In genomic region chr3:24343084-24343783, GRCh38 we compare ENCODE assay signal across 17 cellular contexts.
DNase-seq lines count a peak whose midpoint lies in the region; ATAC-seq and TF ChIP-seq lines count a peak whose summit lies in the region.
"Had no signal": no experiment of that assay in that cellular context is flagged by ENCODE, and none has a peak within 500 bp of the region (broad histone marks: within the 10 kb centered on the region; RNA-seq: fewer than 3 reads in every experiment).

No MANE protein-coding gene starts in this region.

- H3K4me3 ChIP-seq in choroid plexus epithelial cell (ENCODE audit: low read depth, low read length) (no peak overlapping the region), skeletal muscle cell (ENCODE audit: low read depth, low read length) (no peak overlapping the region)
- H3K4me3 ChIP-seq: coronary artery, esophagus muscularis mucosa, lower lobe of right lung had no signal

- no peaks in the 10 kb centered on the region; the same call in 1 of the 2 replicates for H3K9me3 Mint-ChIP-seq in HFFc6
- H3K9me3 Mint-ChIP-seq: activated naive CD8-positive, alpha-beta T cell treated with anti-CD3 and anti-CD28 coated beads, Interleukin-2, amount 10 ng/mL, durations not matched to agents 7 days and 5 days; T-helper 1 cell treated with Interleukin-12 subunit alpha and Interleukin-12 subunit beta and Interleukin-4 antibody, amounts not matched to agents 30 μg/mL and 1 μg/mL, for 36 hours had no signal

- DNase-seq in HFFc6 (peak; percentile 2), RWPE1 (ENCODE audit: low spot score) (peak; percentile 9), choroid plexus epithelial cell (ENCODE audit: low read depth) (peak; percentile 57), skeletal muscle cell (ENCODE audit: low read depth) (peak; percentile 22), amygdala (lab: John Stamatoyannopoulos, UW) (no peak)
- DNase-seq: activated CD4-positive, alpha-beta T cell treated with anti-CD3 and anti-CD28 coated beads for 48 hours; activated naive CD8-positive, alpha-beta T cell treated with anti-CD3 and anti-CD28 coated beads, Interleukin-2, amount 10 ng/mL, durations not matched to agents 7 days and 5 days; activated T-cell treated with anti-CD3 and anti-CD28 coated beads, Interleukin-2, amount 50 U/mL, for 1 hour; lower lobe of right lung; natural killer cell; NCI-H1092 treated with DMSO at 0.1 percent for 48 hours; stimulated activated CD4-positive, alpha-beta T cell treated with anti-CD3 and anti-CD28 coated beads, Interleukin-1b, Interleukin-23, amount 100 ng/mL, for 48 hours had no signal

- no peaks in the 10 kb centered on the region for H3K36me3 Mint-ChIP-seq in HFFc6 (ENCODE audit: low read depth)
- H3K36me3 Mint-ChIP-seq: activated naive CD8-positive, alpha-beta T cell treated with anti-CD3 and anti-CD28 coated beads, Interleukin-2, amount 10 ng/mL, durations not matched to agents 7 days and 5 days; natural killer cell had no signal

- no peak overlapping the region for H3K27ac ChIP-seq in RWPE1
- H3K27ac ChIP-seq: coronary artery, esophagus muscularis mucosa, lower lobe of right lung had no signal

- no peaks in the 10 kb centered on the region for H3K4me1 Mint-ChIP-seq in HFFc6 (ENCODE audit: low read depth)
- H3K4me1 Mint-ChIP-seq: activated naive CD8-positive, alpha-beta T cell treated with anti-CD3 and anti-CD28 coated beads, Interleukin-2, amount 10 ng/mL, durations not matched to agents 7 days and 5 days; natural killer cell had no signal

- H3K27ac Mint-ChIP-seq in HFFc6, result no peak overlapping the region
- H3K27ac Mint-ChIP-seq: activated naive CD8-positive, alpha-beta T cell treated with anti-CD3 and anti-CD28 coated beads, Interleukin-2, amount 10 ng/mL, durations not matched to agents 7 days and 5 days; natural killer cell; T-helper 1 cell treated with Interleukin-12 subunit alpha and Interleukin-12 subunit beta and Interleukin-4 antibody, amounts not matched to agents 30 μg/mL and 1 μg/mL, for 36 hours had no signal

- POLR2A ChIA-PET in RWPE1 (lab: Yijun Ruan, JAX; ENCODE audit: low non-redundant PET), result no interaction called here

- TF ChIP-seq CTCF in HFFc6 (IDR thresholded peaks at IDR 0.05), result no peak
- TF ChIP-seq CTCF in RWPE1 (conservative IDR thresholded peaks at IDR 0.05; ENCODE audit: low read depth), result no peak
- no peak for TF ChIP-seq CTCF in choroid plexus epithelial cell (conservative IDR thresholded peaks at IDR 0.05; ENCODE audit: low read depth, low read length)

- CTCF ChIA-PET in RWPE1 (lab: Yijun Ruan, JAX), result interaction anchor here (0.7 kb wide), 1 partner anchor 8 kb away, joined by 3 read pairs; no protein-coding TSS in a partner anchor

- 0 out of 2 replicates have a peak, but pooled peaks cover 2% of the 10 kb centered on the region for H3K27me3 Mint-ChIP-seq in HFFc6 (ENCODE audit: insufficient read depth)

- no peak overlapping the region for H3K4me3 Mint-ChIP-seq in HFFc6
- H3K4me3 Mint-ChIP-seq: activated naive CD8-positive, alpha-beta T cell treated with anti-CD3 and anti-CD28 coated beads, Interleukin-2, amount 10 ng/mL, durations not matched to agents 7 days and 5 days; natural killer cell; T-helper 1 cell treated with Interleukin-12 subunit alpha and Interleukin-12 subunit beta and Interleukin-4 antibody, amounts not matched to agents 30 μg/mL and 1 μg/mL, for 36 hours had no signal

- no peak for ATAC-seq in HG03135 (IDR thresholded peaks at IDR 0.05; ENCODE audit: unreplicated experiment)
- no peak for ATAC-seq in HG02571 (IDR thresholded peaks at IDR 0.05; ENCODE audit: unreplicated experiment)
- ATAC-seq: lower lobe of right lung, natural killer cell had no signal

Comparison
In these comparisons a context has a peak if more than half of its experiments do, and no peak if none do; other contexts are left out.
1. DNase-seq: peak in HFFc6 (single experiment), RWPE1 (single experiment), choroid plexus epithelial cell (single experiment) and skeletal muscle cell (single experiment); none in amygdala (0 of 56).